2 cellular contexts compared by ENCODE assay signal in the genomic region with DNA sequence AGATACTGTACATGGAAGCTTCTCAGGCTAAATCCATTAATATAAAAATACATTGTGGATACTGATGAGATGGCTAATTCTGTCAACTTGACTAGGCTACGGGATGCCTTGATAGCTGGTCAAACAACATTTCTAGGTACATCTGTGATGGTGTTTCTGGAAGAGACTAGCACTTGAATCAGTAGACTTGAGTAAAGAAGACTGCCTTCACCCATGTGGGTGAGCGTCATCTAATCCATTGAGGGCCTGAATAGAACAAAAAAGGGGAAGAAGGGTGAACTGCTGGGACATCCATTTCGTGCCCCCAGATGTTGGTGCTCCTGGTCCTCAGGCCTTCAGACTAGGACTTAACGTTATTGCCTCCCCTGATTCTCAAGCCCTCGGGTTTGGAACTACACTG.
TF ChIP-seq lines count a peak whose summit lies in the region.

No MANE protein-coding gene starts in this region.

TF ChIP-seq in GM23338, 12 proteins besides CTCF, POLR2A, EP300 and RAD21:
- TF ChIP-seq STAT1 (IDR thresholded peaks at IDR 0.05; ENCODE audit: unreplicated experiment) (no peak), ZNF331 (CRISPR knock-in tag; IDR thresholded peaks at IDR 0.05; ENCODE audit: low read depth) (no peak), CREB1 (CRISPR knock-in tag; IDR thresholded peaks at IDR 0.05; ENCODE audit: low read depth) (no peak), JUNB (IDR thresholded peaks at IDR 0.05; ENCODE audit: unreplicated experiment) (no peak), ZNF114 (CRISPR knock-in tag; IDR thresholded peaks at IDR 0.05) (no peak)
- TF ChIP-seq, protein P1, sequence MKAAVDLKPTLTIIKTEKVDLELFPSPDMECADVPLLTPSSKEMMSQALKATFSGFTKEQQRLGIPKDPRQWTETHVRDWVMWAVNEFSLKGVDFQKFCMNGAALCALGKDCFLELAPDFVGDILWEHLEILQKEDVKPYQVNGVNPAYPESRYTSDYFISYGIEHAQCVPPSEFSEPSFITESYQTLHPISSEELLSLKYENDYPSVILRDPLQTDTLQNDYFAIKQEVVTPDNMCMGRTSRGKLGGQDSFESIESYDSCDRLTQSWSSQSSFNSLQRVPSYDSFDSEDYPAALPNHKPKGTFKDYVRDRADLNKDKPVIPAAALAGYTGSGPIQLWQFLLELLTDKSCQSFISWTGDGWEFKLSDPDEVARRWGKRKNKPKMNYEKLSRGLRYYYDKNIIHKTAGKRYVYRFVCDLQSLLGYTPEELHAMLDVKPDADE (IDR thresholded peaks at IDR 0.05): no peak

TF ChIP-seq in K562, 482 proteins besides CTCF, POLR2A, EP300 and RAD21:
- TF ChIP-seq POLR2AphosphoS5 (IDR thresholded peaks at IDR 0.05; ENCODE audit: control insufficient read depth, insufficient read depth, low read depth, low read length) (0 out of 2 replicates have a peak, but pooled peaks have one; percentile 35), MYNN (IDR thresholded peaks at IDR 0.05) (0 out of 2 replicates have a peak, but pooled peaks have one; percentile 15), MYNN (CRISPR knock-in tag; IDR thresholded peaks at IDR 0.05) (no peak), POLR2AphosphoS2 (IDR thresholded peaks at IDR 0.05; ENCODE audit: low read length) (0 out of 2 replicates have a peak, but pooled peaks have one; percentile 27), PML (IDR thresholded peaks at IDR 0.05; ENCODE audit: low read length) (0 out of 2 replicates have a peak, but pooled peaks have one; percentile 7), HCFC1 (IDR thresholded peaks at IDR 0.05; ENCODE audit: low read depth, low read length) (no peak), ZNF146 (CRISPR knock-in tag; IDR thresholded peaks at IDR 0.05; ENCODE audit: unreplicated experiment) (no peak)
TF ChIP-seq in K562: peak in this region for 4.
